ENCODE assay signal across 28 cellular contexts in the genomic region with DNA sequence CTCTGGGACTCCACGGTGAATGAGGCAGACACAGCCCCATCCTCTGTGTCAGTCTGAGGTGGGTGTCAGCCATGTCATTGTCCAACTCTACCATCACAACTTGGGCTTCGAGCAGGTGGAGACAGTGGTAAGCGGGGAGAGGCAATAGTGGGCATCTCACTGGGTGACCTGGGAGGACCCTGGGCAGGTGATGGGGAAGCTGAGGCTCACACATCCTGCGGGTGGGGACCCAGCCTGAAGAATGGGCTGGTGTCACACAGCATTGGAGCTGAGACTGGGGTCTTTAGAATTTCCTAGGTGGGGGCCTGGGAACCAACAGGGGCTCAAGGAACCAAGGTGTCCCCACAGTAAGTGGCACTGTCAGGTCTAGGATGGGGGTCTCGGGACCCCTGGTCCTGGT. TPM values are rescaled to one million over a fixed set of nuclear protein-coding genes. Genes with fewer than 3 reads are reported as not detected.
"Had no signal": no experiment of that assay in that cellular context is flagged by ENCODE, and none has a peak within 500 bp of the region (broad histone marks: within the 10 kb centered on the region; RNA-seq: fewer than 3 reads in every experiment).

No MANE protein-coding gene starts in this region.

- H3K27me3 Mint-ChIP-seq: stimulated activated memory B cell treated with anti-CD40 and anti-IgM and Interleukin-4, amounts not matched to agents 10 μg/mL and 1 μg/mL and 100 μg/mL, for 72 hours had no signal

- H3K79me2 ChIP-seq: parathyroid adenoma had no signal

- H3K4me1 ChIP-seq: gastrocnemius medialis, parathyroid adenoma, psoas muscle, uterus had no signal

- H3K36me3 ChIP-seq: gastrocnemius medialis, right lobe of liver, stomach, thoracic aorta, transverse colon, uterus had no signal

- H3K9me3 ChIP-seq: esophagus muscularis mucosa, gastrocnemius medialis, heart right ventricle, psoas muscle, right lobe of liver, stomach, thoracic aorta, transverse colon, uterus had no signal

- FAIRE-seq: endometrium had no signal

- H3K36me3 Mint-ChIP-seq: naive thymus-derived CD4-positive, alpha-beta T cell; stimulated activated memory B cell treated with anti-CD40 and anti-IgM and Interleukin-4, amounts not matched to agents 10 μg/mL and 1 μg/mL and 100 μg/mL, for 72 hours had no signal

- DNase-seq: effector memory CD4-positive, alpha-beta T cell; gastrocnemius medialis; heart right ventricle; hypothalamus; islet precursor cell; mammary epithelial cell; naive thymus-derived CD4-positive, alpha-beta T cell; nephron progenitor cell; nucleus accumbens; psoas muscle; retina; right lobe of liver; stimulated activated CD4-positive, alpha-beta T cell treated with anti-CD3 and anti-CD28 coated beads, Interleukin-4, amount 100 ng/mL, for 1 hour; stimulated activated CD8-positive, alpha-beta memory T cell treated with anti-CD3 and anti-CD28 coated beads, Interleukin-4, amount 100 ng/mL, for 48 hours; stomach; substantia nigra; transverse colon; uterus had no signal

- H3K4me3 ChIP-seq: esophagus muscularis mucosa, gastrocnemius medialis, heart right ventricle, psoas muscle, right lobe of liver, stomach, thoracic aorta, transverse colon, uterus had no signal

- ATAC-seq: gastrocnemius medialis; heart right ventricle; left lobe of liver; naive thymus-derived CD4-positive, alpha-beta T cell; psoas muscle; right lobe of liver; stimulated activated memory B cell treated with anti-CD40 and anti-IgM and Interleukin-4, amounts not matched to agents 10 μg/mL and 1 μg/mL and 100 μg/mL, for 72 hours had no signal

- H2AFZ ChIP-seq: parathyroid adenoma had no signal

- H3K27ac Mint-ChIP-seq: nephron progenitor cell; stimulated activated memory B cell treated with anti-CD40 and anti-IgM and Interleukin-4, amounts not matched to agents 10 μg/mL and 1 μg/mL and 100 μg/mL, for 72 hours had no signal

- H3K4me3 Mint-ChIP-seq: naive thymus-derived CD4-positive, alpha-beta T cell; nephron progenitor cell; stimulated activated memory B cell treated with anti-CD40 and anti-IgM and Interleukin-4, amounts not matched to agents 10 μg/mL and 1 μg/mL and 100 μg/mL, for 72 hours had no signal

- H3K27ac ChIP-seq: epithelial cell of prostate, esophagus muscularis mucosa, gastrocnemius medialis, heart right ventricle, parathyroid adenoma, psoas muscle, right lobe of liver, stomach, thoracic aorta, transverse colon, uterus had no signal

- H3K27me3 ChIP-seq: esophagus muscularis mucosa, gastrocnemius medialis, heart right ventricle, right lobe of liver, stomach, transverse colon, uterus had no signal

- H3K9me3 Mint-ChIP-seq: naive thymus-derived CD4-positive, alpha-beta T cell; nephron progenitor cell; stimulated activated memory B cell treated with anti-CD40 and anti-IgM and Interleukin-4, amounts not matched to agents 10 μg/mL and 1 μg/mL and 100 μg/mL, for 72 hours had no signal

RNA-seq across cellular contexts. Expression of a gene that starts 16.9 kb away (rescaled TPM):
- total RNA-seq: gastrocnemius medialis, heart right ventricle, left lobe of liver, lower leg skin, mammary epithelial cell, mesenteric fat pad, right lobe of liver, stomach, thoracic aorta, transverse colon had no signal

RNA-seq across cellular contexts. Expression of a gene that starts 25.5 kb away (rescaled TPM):
- total RNA-seq: esophagus muscularis mucosa, fibroblast of villous mesenchyme, lower leg skin, mammary epithelial cell, mesenteric fat pad, stomach, thoracic aorta, uterus had no signal
